In genomic region chr19:7524992-7525739, GRCh38 we compare ENCODE assay signal across 2 cellular contexts.
A peak's percentile ranks its signal among the peaks of the same experiment; 100 is the strongest.
TF ChIP-seq lines count a peak whose summit lies in the region.

No MANE protein-coding gene starts in this region.

TF ChIP-seq in A549, 52 proteins besides CTCF, POLR2A, EP300 and RAD21:
- TF ChIP-seq ZSCAN20 (CRISPR knock-in tag; IDR thresholded peaks at IDR 0.05), result no peak
- TF ChIP-seq ZFP36 (IDR thresholded peaks at IDR 0.05; ENCODE audit: borderline replicate concordance, partially characterized antibody), result peak; percentile 67

TF ChIP-seq in K562, 482 proteins besides CTCF, POLR2A, EP300 and RAD21:
- TF ChIP-seq RBM25 (IDR thresholded peaks at IDR 0.05; ENCODE audit: low read depth, low read length, severe bottlenecking) (peak; percentile 85), BCOR (IDR thresholded peaks at IDR 0.05) (peak; percentile 95), ZFP36 (IDR thresholded peaks at IDR 0.05; ENCODE audit: low read depth, low read length, partially characterized antibody) (peak; percentile 77), RCOR1 (IDR thresholded peaks at IDR 0.05; ENCODE audit: borderline replicate concordance in 1 of 2, low read depth in 2 of 2, low read length in 2 of 2) (0 out of 4 replicates have a peak, but pooled peaks of 1 of the 2 experiments have one; percentile 24), ZNF436 (CRISPR knock-in tag; IDR thresholded peaks at IDR 0.05) (no peak), PRMT5 (CRISPR knock-in tag; IDR thresholded peaks at IDR 0.05) (no peak), ARID4B (CRISPR knock-in tag; IDR thresholded peaks at IDR 0.05) (no peak), TRIM24 (IDR thresholded peaks at IDR 0.05) (no peak), STAG1 (CRISPR knock-in tag; IDR thresholded peaks at IDR 0.05; ENCODE audit: borderline replicate concordance) (no peak), ZNF609 (CRISPR knock-in tag; IDR thresholded peaks at IDR 0.05; ENCODE audit: borderline replicate concordance) (no peak), NFATC3 (IDR thresholded peaks at IDR 0.05) (no peak), PTBP1 (IDR thresholded peaks at IDR 0.05; ENCODE audit: low read depth, low read length) (0 out of 2 replicates have a peak, but pooled peaks have one; percentile 39), KDM1A (IDR thresholded peaks at IDR 0.05) (peak; percentile 39 to 53; a peak in 2 of 4 replicates), CEBPG (CRISPR knock-in tag; IDR thresholded peaks at IDR 0.05) (no peak), CEBPG (tag; conservative IDR thresholded peaks at IDR 0.05 in 1 of 2, IDR thresholded peaks at IDR 0.05 in 1 of 2) (no peak), SMARCA5 (IDR thresholded peaks at IDR 0.05) (peak; percentile 93), CTBP1 (IDR thresholded peaks at IDR 0.05; ENCODE audit: borderline replicate concordance) (no peak), POLR2AphosphoS2 (IDR thresholded peaks at IDR 0.05; ENCODE audit: low read length) (no peak)
